8 cellular contexts compared by ENCODE assay signal in the genomic region with DNA sequence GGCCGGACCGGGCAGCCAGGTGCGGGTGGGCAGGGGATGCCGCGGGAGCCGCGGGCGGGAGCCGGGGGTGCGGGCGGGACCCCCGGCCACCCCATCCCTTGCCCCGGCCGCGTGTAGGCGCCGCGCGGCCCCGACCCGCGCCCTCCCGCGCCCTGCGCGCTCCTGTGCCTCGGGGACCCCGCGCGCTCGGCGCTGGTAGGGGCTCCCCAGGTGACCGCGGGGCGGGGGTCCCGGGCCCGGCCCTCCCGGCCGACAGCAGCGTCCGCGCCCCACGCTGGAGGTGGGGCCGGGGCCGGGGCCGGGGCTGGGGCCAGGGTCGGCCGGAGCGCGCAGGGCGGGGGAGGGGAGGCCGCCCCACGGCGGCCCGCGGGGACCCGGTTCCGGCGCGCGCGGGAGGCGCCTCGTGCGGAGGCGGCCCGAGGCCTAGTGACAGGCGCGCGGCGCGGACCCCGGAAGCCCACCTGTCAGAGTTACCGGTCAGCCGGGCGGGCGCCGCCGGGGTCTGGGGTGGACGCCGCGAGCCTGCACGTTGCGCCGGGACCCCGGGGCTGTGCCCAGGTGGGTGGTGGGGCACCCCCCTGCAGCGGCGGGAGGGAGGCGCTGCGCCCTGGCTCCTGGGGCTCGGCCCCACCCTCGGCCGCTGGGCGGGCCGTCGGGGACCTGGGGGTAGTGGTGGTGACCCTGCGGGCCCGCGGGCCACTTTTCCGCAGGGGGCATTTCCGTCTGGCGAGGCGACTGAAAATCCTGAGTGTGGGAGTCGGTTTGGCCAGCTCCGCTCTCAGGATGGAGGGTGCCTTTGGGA. TPM values are rescaled to one million over a fixed set of nuclear protein-coding genes. Genes with fewer than 3 reads are reported as not detected.
DNase-seq lines count a peak whose midpoint lies in the region; ATAC-seq lines count a peak whose summit lies in the region.

No MANE protein-coding gene starts in this region.

- no peaks in the 10 kb centered on the region for H3K9me3 Mint-ChIP-seq in activated T-cell treated with anti-CD3 and anti-CD28 coated beads, Interleukin-2, amount 50 U/mL, for 4 hours

- ATAC-seq in GM21381 (IDR thresholded peaks at IDR 0.05; ENCODE audit: unreplicated experiment) = peak; percentile 39
- ATAC-seq in activated T-cell treated with anti-CD3 and anti-CD28 coated beads, Interleukin-2, amount 50 U/mL, for 4 hours = peak; percentile 42

- peaks cover 6% of the 10 kb centered on the region for H3K36me3 ChIP-seq in rectal smooth muscle tissue (ENCODE audit: control insufficient read depth, insufficient read depth, low read length)

- peak overlapping the region; percentile 77 for H3K4me3 ChIP-seq in rectal smooth muscle tissue (ENCODE audit: low read length)

- H3K27ac ChIP-seq in rectal smooth muscle tissue (ENCODE audit: low read depth, low read length) = no peak overlapping the region

- peak overlapping the region; percentile 87 for H3K4me3 Mint-ChIP-seq in activated T-cell treated with anti-CD3 and anti-CD28 coated beads, Interleukin-2, amount 50 U/mL, for 4 hours

- H3K9ac ChIP-seq in rectal smooth muscle tissue (ENCODE audit: low read length) = no peak overlapping the region

- peaks cover 16% of the 10 kb centered on the region for H3K36me3 Mint-ChIP-seq in activated T-cell treated with anti-CD3 and anti-CD28 coated beads, Interleukin-2, amount 50 U/mL, for 4 hours (ENCODE audit: insufficient read depth)

- DNase-seq in D341Med (ENCODE audit: low spot score) (peak; percentile 62), HT-29 (ENCODE audit: low spot score) (peak; percentile 34), cardiac septum (ENCODE audit: low spot score) (peak; percentile 71), midbrain (lab: John Stamatoyannopoulos, UW) (no peak), HPDE6-E6E7 (ENCODE audit: extremely low spot score) (no peak)
- no peak for DNase-seq in activated T-cell treated with anti-CD3 and anti-CD28 coated beads, Interleukin-2, amount 50 U/mL, for 4 hours

- H3K27me3 ChIP-seq in rectal smooth muscle tissue (ENCODE audit: control insufficient read depth, insufficient read depth, low read length) = no peaks in the 10 kb centered on the region

- H3K4me1 Mint-ChIP-seq in activated T-cell treated with anti-CD3 and anti-CD28 coated beads, Interleukin-2, amount 50 U/mL, for 4 hours (ENCODE audit: low read depth) = peaks cover 35% of the 10 kb centered on the region

- intact Hi-C loops in cardiac septum (cut with DNase I) = no loop called here

- H3K4me1 ChIP-seq in rectal smooth muscle tissue (ENCODE audit: control insufficient read depth, insufficient read depth, low read length) = peaks cover 6% of the 10 kb centered on the region

- H3K27me3 Mint-ChIP-seq in activated T-cell treated with anti-CD3 and anti-CD28 coated beads, Interleukin-2, amount 50 U/mL, for 4 hours (ENCODE audit: low read depth) = no peaks in the 10 kb centered on the region

RNA-seq across cellular contexts. Expression of a gene that starts 0.5 kb away (rescaled TPM):
- total RNA-seq in HT-29 (2014; rRNA removed; shearing (Covaris generic)) = 164 and 177 TPM in 2 replicates
- 100 to 1,000 TPM; 147 to 200 (median 172) TPM for total RNA-seq in activated T-cell treated with anti-CD3 and anti-CD28 coated beads, Interleukin-2, amount 50 U/mL, for 4 hours
- total RNA-seq in cardiac septum = 38.8 TPM

Comparison
In these comparisons a context has a peak if more than half of its experiments do, and no peak if none do; other contexts are left out.
1. DNase-seq: peak in D341Med (single experiment), HT-29 (single experiment) and cardiac septum (single experiment); none in activated T-cell treated with anti-CD3 and anti-CD28 coated beads, Interleukin-2, amount 50 U/mL, for 4 hours (single experiment), midbrain (single experiment) and HPDE6-E6E7 (single experiment).